In genomic region chr4:1116837-1117236, GRCh38 we compare ENCODE assay signal across 16 cellular contexts. TPM values are rescaled to one million over a fixed set of nuclear protein-coding genes. Genes with fewer than 3 reads are reported as not detected.
A peak's percentile ranks its signal among the peaks of the same experiment; 100 is the strongest.
DNase-seq lines count a peak whose midpoint lies in the region; ATAC-seq and TF ChIP-seq lines count a peak whose summit lies in the region.
"Had no signal": no experiment of that assay in that cellular context is flagged by ENCODE, and none has a peak within 500 bp of the region (broad histone marks: within the 10 kb centered on the region; RNA-seq: fewer than 3 reads in every experiment).

No MANE protein-coding gene starts in this region.

- POLR2A ChIA-PET in AG04450 (lab: Yijun Ruan, JAX): no interaction called here

- no peak overlapping the region for H3K4me3 Mint-ChIP-seq in chondrocyte (ENCODE audit: unreplicated experiment)
- H3K4me3 Mint-ChIP-seq: activated CD8-positive, alpha-beta T cell treated with anti-CD3 and anti-CD28 coated beads for 36 hours; IgD-negative memory B cell; stimulated activated naive CD8-positive, alpha-beta T cell treated with anti-CD3 and anti-CD28 coated beads, Interleukin-15, amount 100 ng/mL, for 72 hours had no signal

- CTCF ChIA-PET in AG04450 (lab: Charles Lee): interaction anchor here (2.2 to 3.4 kb wide), 2 partner anchors 14 to 151 kb away, joined by 6 to 18 read pairs; no protein-coding TSS in a partner anchor

- H3K27ac ChIP-seq in AG04450 (ENCODE audit: low read depth, low read length): no peak overlapping the region
- H3K27ac ChIP-seq: psoas muscle had no signal

- no peaks in the 10 kb centered on the region for H3K9me3 Mint-ChIP-seq in chondrocyte (ENCODE audit: low read depth)
- H3K9me3 Mint-ChIP-seq: activated CD8-positive, alpha-beta T cell treated with anti-CD3 and anti-CD28 coated beads for 36 hours; IgD-negative memory B cell; stimulated activated naive CD8-positive, alpha-beta T cell treated with anti-CD3 and anti-CD28 coated beads, Interleukin-15, amount 100 ng/mL, for 72 hours had no signal

- no peak overlapping the region for H3K27ac Mint-ChIP-seq in chondrocyte (ENCODE audit: unreplicated experiment)
- H3K27ac Mint-ChIP-seq: activated CD8-positive, alpha-beta T cell treated with anti-CD3 and anti-CD28 coated beads for 36 hours; IgD-negative memory B cell; stimulated activated naive CD8-positive, alpha-beta T cell treated with anti-CD3 and anti-CD28 coated beads, Interleukin-15, amount 100 ng/mL, for 72 hours had no signal

- peaks cover 4% of the 10 kb centered on the region for H3K4me1 Mint-ChIP-seq in chondrocyte (ENCODE audit: low read depth)
- H3K4me1 Mint-ChIP-seq: IgD-negative memory B cell had no signal

- H3K4me3 ChIP-seq in AG04450 (ENCODE audit: low read depth, low read length): no peak overlapping the region
- no peak overlapping the region for H3K4me3 ChIP-seq in LNCaP clone FGC (ENCODE audit: low read depth, low read length)
- H3K4me3 ChIP-seq: psoas muscle had no signal

- H3K36me3 Mint-ChIP-seq in chondrocyte (ENCODE audit: low read depth): peaks cover 1% of the 10 kb centered on the region
- H3K36me3 Mint-ChIP-seq: IgD-negative memory B cell had no signal

- peaks cover 2% of the 10 kb centered on the region; the same call in 1 of the 2 replicates for H3K9me3 ChIP-seq in AG04450 (ENCODE audit: control insufficient read depth, insufficient read depth, low read length)
- H3K9me3 ChIP-seq: psoas muscle had no signal

- no peak for ATAC-seq in HG03196 (IDR thresholded peaks at IDR 0.05; ENCODE audit: unreplicated experiment)
- ATAC-seq in Right ventricle myocardium superior (ENCODE audit: poor library complexity): no peak
- ATAC-seq: activated CD8-positive, alpha-beta T cell treated with anti-CD3 and anti-CD28 coated beads for 36 hours; left ventricle myocardium superior; psoas muscle; stimulated activated naive CD8-positive, alpha-beta T cell treated with anti-CD3 and anti-CD28 coated beads, Interleukin-15, amount 100 ng/mL, for 72 hours had no signal

- peak; percentile 25; the same call in 1 of the 2 replicates for TF ChIP-seq CTCF in AG04450 (IDR thresholded peaks at IDR 0.05; ENCODE audit: low read depth, low read length)
- 0 out of 2 replicates have a peak, but pooled peaks have one; percentile 6 for TF ChIP-seq CTCF in LNCaP clone FGC (IDR thresholded peaks at IDR 0.05; ENCODE audit: control insufficient read depth, extremely low read depth, insufficient read depth)
- TF ChIP-seq CTCF in chondrocyte (IDR thresholded peaks at IDR 0.05): peak; percentile 19

- intact Hi-C loops in Right ventricle myocardium superior (cut with DNase I): no loop called here

- peaks cover 28% of the 10 kb centered on the region for H3K27me3 Mint-ChIP-seq in chondrocyte (ENCODE audit: low read depth)

- peaks cover 22% of the 10 kb centered on the region for H3K27me3 ChIP-seq in AG04450 (ENCODE audit: control insufficient read depth, insufficient read depth, low read length)

- DNase-seq in AG04450 (ENCODE audit: low read depth, low spot score): no peak
- DNase-seq in LNCaP clone FGC (ENCODE audit: low read depth): no peak
- DNase-seq in chondrocyte (ENCODE audit: low spot score): no peak
- peak; percentile 33 for DNase-seq in kidney glomerular epithelial cell (lab: John Stamatoyannopoulos, UW)
- DNase-seq in NCI-H446 treated with DMSO at 0.1 percent for 48 hours (lab: John Stamatoyannopoulos, UW): no peak
- no peak for DNase-seq in Right ventricle myocardium superior
- DNase-seq in NCI-H748 treated with DMSO at 0.1 percent for 48 hours (lab: John Stamatoyannopoulos, UW): no peak
- DNase-seq: activated CD8-positive, alpha-beta T cell treated with anti-CD3 and anti-CD28 coated beads for 36 hours; left ventricle myocardium superior; NCI-H1417; NCI-H345; psoas muscle; stimulated activated CD4-positive, alpha-beta T cell treated with anti-CD3 and anti-CD28 coated beads, Interleukin-15, amount 100 ng/mL, for 24 hours; stimulated activated naive CD8-positive, alpha-beta T cell treated with anti-CD3 and anti-CD28 coated beads, Interleukin-15, amount 100 ng/mL, for 72 hours had no signal

RNA-seq across cellular contexts. Expression of gene RNF212, which starts 3.5 kb away (rescaled TPM):
- polyA plus RNA-seq in AG04450 (2011; rRNA removed): 0.52 and 0.88 TPM in 2 replicates
- 0.14 TPM in 1 of 2 replicates, not detected in the other for polyA minus RNA-seq in AG04450 (2011; rRNA and poly(A)+ RNA removed)
- total RNA-seq in chondrocyte: 4.6 to 12.8 TPM (median 9.1 TPM) in 3 replicates
- total RNA-seq in Right ventricle myocardium superior: 0.30 TPM

RNA-seq across cellular contexts. Expression of gene SPON2, which starts 55.5 kb away (rescaled TPM):
- 132 and 190 TPM in 2 replicates for polyA plus RNA-seq in AG04450 (2011; rRNA removed)
- polyA minus RNA-seq in AG04450 (2011; rRNA and poly(A)+ RNA removed): 33.8 and 39.0 TPM in 2 replicates
- 158 to 184 TPM (median 162 TPM) in 3 replicates for total RNA-seq in chondrocyte
- total RNA-seq in Right ventricle myocardium superior: 15.6 TPM
